7 cellular contexts compared by ENCODE assay signal in genomic region chr2:101149241-101150192, GRCh38. TPM values are rescaled to one million over a fixed set of nuclear protein-coding genes. Genes with fewer than 3 reads are reported as not detected.
DNase-seq lines count a peak whose midpoint lies in the region; ATAC-seq and TF ChIP-seq lines count a peak whose summit lies in the region.

No MANE protein-coding gene starts in this region.

- DNase-seq in HT-29 (ENCODE audit: low spot score) (peak; percentile 73), SJSA1 (ENCODE audit: low read depth in 1 of 2, low spot score in 2 of 2) (no peak), fibroblast of lung (ENCODE audit: low read depth in 2 of 2) (no peak), renal cortical epithelial cell (ENCODE audit: low read depth) (peak; percentile 75), SHP77 treated with DMSO at 0.1 percent for 48 hours (lab: John Stamatoyannopoulos, UW) (no peak)

- no peak for TF ChIP-seq CTCF in fibroblast of lung (conservative IDR thresholded peaks at IDR 0.05 in 1 of 2, IDR thresholded peaks at IDR 0.05 in 1 of 2; ENCODE audit: low read depth in 1 of 2, low read length in 2 of 2)

- no peak overlapping the region for H2AFZ ChIP-seq in fibroblast of lung (ENCODE audit: low read length)

- peaks cover 4% of the 10 kb centered on the region for H3K79me2 ChIP-seq in fibroblast of lung (ENCODE audit: control insufficient read depth, insufficient read depth, low read length)

- H3K27me3 ChIP-seq in SJSA1 (replicated peaks) = no peaks in the 10 kb centered on the region
- peaks cover 2% of the 10 kb centered on the region for H3K27me3 ChIP-seq in fibroblast of lung (ENCODE audit: control insufficient read depth, insufficient read depth, low read length)

- H3K4me2 ChIP-seq in fibroblast of lung (ENCODE audit: extremely low read depth, insufficient read depth, low read length) = peak overlapping the region; percentile 80

- no peak overlapping the region for H3K27ac ChIP-seq in SJSA1
- no peak overlapping the region for H3K27ac ChIP-seq in fibroblast of lung (ENCODE audit: insufficient read depth, low read length)

- H3K4me3 ChIP-seq in SJSA1 (peak overlapping the region; percentile 93), fibroblast of lung (replicated peaks in 1 of 4; ENCODE audit: control extremely low read depth in 1 of 4, insufficient read depth in 1 of 4, low read depth in 3 of 4, low read length in 4 of 4) (peak overlapping the region in 3 of 4 experiments; percentile 13 to 74 (median 68))

- H3K9me3 ChIP-seq in SJSA1 (replicated peaks) = no peaks in the 10 kb centered on the region
- H3K9me3 ChIP-seq in fibroblast of lung (ENCODE audit: control insufficient read depth, insufficient read depth, low read depth, low read length) = no peaks in the 10 kb centered on the region

- H4K20me1 ChIP-seq in fibroblast of lung (ENCODE audit: control insufficient read depth, extremely low read depth, insufficient read depth, low read length) = no peaks in the 10 kb centered on the region

- ATAC-seq in HG03039 (IDR thresholded peaks at IDR 0.05; ENCODE audit: unreplicated experiment) (no peak), GM18870 (IDR thresholded peaks at IDR 0.05; ENCODE audit: unreplicated experiment) (no peak)

- H3K36me3 ChIP-seq in SJSA1 = no peaks in the 10 kb centered on the region; the same call in 1 of the 2 replicates
- H3K36me3 ChIP-seq in fibroblast of lung (ENCODE audit: control insufficient read depth, insufficient read depth, low read length) = no peaks in the 10 kb centered on the region

- H3K9ac ChIP-seq in fibroblast of lung (ENCODE audit: insufficient read depth, low read length) = no peak overlapping the region

- H3K4me1 ChIP-seq in SJSA1 (replicated peaks) = peaks cover 32% of the 10 kb centered on the region
- H3K4me1 ChIP-seq in fibroblast of lung (ENCODE audit: control insufficient read depth, extremely low read depth, insufficient read depth, low read length) = peaks cover 13% of the 10 kb centered on the region

RNA-seq across cellular contexts. Expression of gene TBC1D8, which starts 1.7 kb away (rescaled TPM):
- 30.3 and 33.4 TPM in 2 replicates for total RNA-seq in HT-29 (2014; rRNA removed; shearing (Covaris generic))
- total RNA-seq in SJSA1 (2014; rRNA removed; shearing (Covaris generic)) = 18.2 and 18.6 TPM in 2 replicates
- total RNA-seq in fibroblast of lung = 3.3 and 3.8 TPM in 2 replicates
- polyA plus RNA-seq in fibroblast of lung = 5.4 and 5.5 TPM in 2 replicates
- polyA plus RNA-seq in fibroblast of lung (2012) = 4.0 and 4.1 TPM in 2 replicates
- 5.1 and 14.5 TPM in 2 replicates for polyA minus RNA-seq in fibroblast of lung (ENCODE audit: low replicate concordance)
- total RNA-seq in renal cortical epithelial cell = 12.3 and 22.8 TPM in 2 replicates

Comparison
In these comparisons a context has a peak if more than half of its experiments do, and no peak if none do; other contexts are left out.
1. DNase-seq: peak in HT-29 (single experiment) and renal cortical epithelial cell (single experiment); none in SJSA1 (0 of 2), fibroblast of lung (0 of 2) and SHP77 treated with DMSO at 0.1 percent for 48 hours (single experiment).